In the genomic region with DNA sequence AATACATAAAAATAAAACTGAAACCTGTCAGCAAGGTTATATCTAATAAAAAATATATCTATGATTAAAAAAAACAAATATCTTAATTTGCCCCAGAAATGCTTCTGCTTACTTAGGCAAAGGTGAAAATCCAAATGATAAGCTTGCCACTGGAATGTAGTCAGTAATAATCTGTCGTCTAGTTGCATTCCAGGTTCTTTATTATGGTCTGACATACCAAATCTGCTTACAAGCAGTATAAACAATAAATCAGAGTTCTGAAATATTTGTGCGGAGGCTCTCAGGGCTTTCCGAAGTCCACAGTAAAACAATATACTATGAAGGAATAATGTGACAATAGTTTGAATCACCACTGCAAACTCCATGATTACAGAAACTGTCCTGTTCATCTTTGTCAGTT, we compare ENCODE assay signal across 25 cellular contexts.
"Had no signal": no experiment of that assay in that cellular context is flagged by ENCODE, and none has a peak within 500 bp of the region (broad histone marks: within the 10 kb centered on the region; RNA-seq: fewer than 3 reads in every experiment).

No MANE protein-coding gene starts in this region.

- H3K9me3 ChIP-seq: gastroesophageal sphincter, left lung, lower lobe of right lung, suprapubic skin, tibial artery, upper lobe of right lung had no signal

- H3K4me1 Mint-ChIP-seq: activated naive CD8-positive, alpha-beta T cell treated with anti-CD3 and anti-CD28 coated beads for 36 hours; central memory CD8-positive, alpha-beta T cell; natural killer cell had no signal

- H3K36me3 ChIP-seq: left lung, lower lobe of right lung, upper lobe of right lung had no signal

- H3K4me3 ChIP-seq: gastroesophageal sphincter, hepatocyte, left lung, lower lobe of right lung, suprapubic skin, tibial artery, upper lobe of right lung had no signal

- ATAC-seq: gastroesophageal sphincter, left lung, lower lobe of right lung, natural killer cell, sciatic nerve, upper lobe of right lung had no signal

- H3K4me2 ChIP-seq: hepatocyte had no signal

- H3K27me3 ChIP-seq: gastroesophageal sphincter, hepatocyte, left lung, suprapubic skin, tibial artery, upper lobe of right lung had no signal

- H3K27ac Mint-ChIP-seq: activated naive CD8-positive, alpha-beta T cell treated with anti-CD3 and anti-CD28 coated beads for 36 hours; natural killer cell; T-helper 1 cell treated with Interleukin-12 subunit alpha and Interleukin-12 subunit beta and Interleukin-4 antibody, amounts not matched to agents 30 μg/mL and 1 μg/mL, for 36 hours had no signal

- DNase-seq: activated CD4-positive, alpha-beta T cell treated with anti-CD3 and anti-CD28 coated beads for 4 hours; activated CD4-positive, alpha-beta T cell treated with anti-CD3 and anti-CD28 coated beads, Interleukin-2, amount 50 U/mL, for 4 hours; activated effector memory CD4-positive, alpha-beta T cell treated with Interleukin-2 at 50 U/mL for 16 hours; activated naive CD4-positive, alpha-beta T cell treated with Interleukin-2 at 50 U/mL for 16 hours; activated naive CD8-positive, alpha-beta T cell treated with anti-CD3 and anti-CD28 coated beads for 36 hours; amniotic stem cell; dermis blood vessel endothelial cell; effector CD4-positive, alpha-beta T cell; left lung; lower lobe of right lung; natural killer cell; stimulated activated CD4-positive, alpha-beta T cell treated with anti-CD3 and anti-CD28 coated beads, Interleukin-15, amount 100 ng/mL, for 24 hours; stimulated activated CD4-positive, alpha-beta T cell treated with anti-CD3 and anti-CD28 coated beads, Interleukin-2, amount 100 ng/mL, for 24 hours; stimulated activated naive CD4-positive, alpha-beta T cell; SW 1271; T-helper 9 cell; tibial artery; upper lobe of right lung had no signal

- H3K9me3 Mint-ChIP-seq: activated naive CD8-positive, alpha-beta T cell treated with anti-CD3 and anti-CD28 coated beads for 36 hours; central memory CD8-positive, alpha-beta T cell; natural killer cell; T-helper 1 cell treated with Interleukin-12 subunit alpha and Interleukin-12 subunit beta and Interleukin-4 antibody, amounts not matched to agents 30 μg/mL and 1 μg/mL, for 36 hours had no signal

- H3K36me3 Mint-ChIP-seq: activated naive CD8-positive, alpha-beta T cell treated with anti-CD3 and anti-CD28 coated beads for 36 hours; natural killer cell had no signal

- H3K27ac ChIP-seq: gastroesophageal sphincter, left lung, lower lobe of right lung, suprapubic skin, tibial artery, upper lobe of right lung, VCaP had no signal

- H3K79me2 ChIP-seq: hepatocyte had no signal

- H3K4me1 ChIP-seq: gastroesophageal sphincter, left lung, lower lobe of right lung, tibial artery, upper lobe of right lung had no signal

- H2AFZ ChIP-seq: hepatocyte had no signal

- H3K4me3 Mint-ChIP-seq: activated naive CD8-positive, alpha-beta T cell treated with anti-CD3 and anti-CD28 coated beads for 36 hours; central memory CD8-positive, alpha-beta T cell; natural killer cell; T-helper 1 cell treated with Interleukin-12 subunit alpha and Interleukin-12 subunit beta and Interleukin-4 antibody, amounts not matched to agents 30 μg/mL and 1 μg/mL, for 36 hours had no signal

- H3K27me3 Mint-ChIP-seq: activated naive CD8-positive, alpha-beta T cell treated with anti-CD3 and anti-CD28 coated beads for 36 hours; central memory CD8-positive, alpha-beta T cell had no signal
